Comparison of ENCODE assay signal across 8 cellular contexts in the genomic region with DNA sequence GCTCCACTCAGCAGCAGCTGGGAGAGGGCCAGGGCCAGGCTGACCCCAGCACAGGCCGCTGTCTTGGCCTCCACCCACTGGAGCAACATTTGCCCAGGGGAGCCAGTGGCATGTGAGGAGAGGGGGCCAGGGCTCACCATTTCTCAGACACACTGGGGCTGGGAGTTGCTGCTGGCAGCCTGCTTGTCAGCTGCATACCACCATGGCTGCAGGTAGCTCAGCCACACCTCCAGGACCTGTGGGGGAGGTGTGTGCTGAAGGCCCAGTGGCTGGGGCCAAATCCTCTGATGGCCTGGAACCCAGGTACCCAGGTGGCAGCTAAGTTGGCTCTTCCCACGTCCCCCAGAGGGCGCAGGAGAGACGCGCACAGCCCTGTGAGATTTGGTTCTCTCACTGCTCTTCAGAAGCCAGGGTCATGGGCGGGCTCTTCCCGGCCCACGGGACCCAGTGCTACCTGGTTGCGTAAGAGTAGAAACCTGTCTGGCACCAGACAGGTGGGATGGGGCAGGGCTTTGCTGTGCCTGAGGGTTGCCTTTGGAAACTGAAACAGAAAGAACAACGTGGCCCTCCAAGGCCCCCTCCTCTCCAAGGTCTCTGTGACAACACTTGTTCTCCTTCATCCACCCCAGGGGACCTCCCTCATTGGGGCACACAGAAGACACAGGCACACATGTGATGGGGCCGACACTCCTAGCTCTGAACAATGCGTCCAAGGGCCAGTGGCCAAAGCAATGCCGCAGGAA.
DNase-seq lines count a peak whose midpoint lies in the region; ATAC-seq, FAIRE-seq and TF ChIP-seq lines count a peak whose summit lies in the region.

No MANE protein-coding gene starts in this region.

- H3K4me3 Mint-ChIP-seq in memory B cell = peak overlapping the region; percentile 14

- no peak overlapping the region for H3K27ac ChIP-seq in colonic mucosa

- H3K36me3 ChIP-seq in colonic mucosa = no peaks in the 10 kb centered on the region

- POLR2A ChIA-PET in AG04449 (lab: Yijun Ruan, JAX) = interaction anchor here (0.6 kb wide), 1 partner anchor 82 kb away, joined by 4 read pairs; no protein-coding TSS in a partner anchor

- FAIRE-seq in GM19239 (lab: Jason Lieb, UNC) = peak; percentile 83

- peaks cover 5% of the 10 kb centered on the region for H3K4me1 Mint-ChIP-seq in memory B cell

- H3K4me1 ChIP-seq in colonic mucosa = no peaks in the 10 kb centered on the region

- H3K27me3 Mint-ChIP-seq in memory B cell = peaks cover 12% of the 10 kb centered on the region

- DNase-seq in AG04449 (ENCODE audit: low read depth, low spot score) = no peak
- peak; percentile 75 for DNase-seq in GM19239 (ENCODE audit: insufficient read length, low spot score)
- peak; percentile 64 for DNase-seq in NCI-H2196 treated with DMSO at 0.1 percent for 48 hours (lab: John Stamatoyannopoulos, UW; ENCODE audit: unreplicated experiment)
- peak; percentile 56 for DNase-seq in activated CD4-positive, alpha-beta T cell treated with anti-CD3 and anti-CD28 coated beads for 1 hour
- DNase-seq in colonic mucosa = peak; percentile 64
- DNase-seq in memory B cell (ENCODE audit: low spot score in 2 of 2) = peak; percentile 53 to 58
- DNase-seq in stimulated activated CD8-positive, alpha-beta memory T cell treated with anti-CD3 and anti-CD28 coated beads, Interleukin-4, amount 100 ng/mL, for 4 hours (ENCODE audit: low read depth in 2 of 2, low spot score in 1 of 2) = peak; percentile 28 to 44

- no peak overlapping the region for H3K4me3 ChIP-seq in AG04449 (ENCODE audit: low read depth, low read length)
- no peak overlapping the region for H3K4me3 ChIP-seq in colonic mucosa

- intact Hi-C loops in colonic mucosa (cut with DNase I) = loop anchor here (10.0 kb wide), 1 partner anchor 89 kb away; no protein-coding TSS in a partner anchor

- TF ChIP-seq CTCF in AG04449 (IDR thresholded peaks at IDR 0.05; ENCODE audit: insufficient read depth, low read length, missing control alignments) = peak; percentile 85
- TF ChIP-seq CTCF in colonic mucosa (IDR thresholded peaks at IDR 0.05) = peak; percentile 59

- peak overlapping the region in 1 of 2 donors; percentile 24 for H3K9ac ChIP-seq in colonic mucosa (ENCODE audit: low read depth in 2 of 2, low read length in 2 of 2)

- no peaks in the 10 kb centered on the region for H3K9me3 Mint-ChIP-seq in memory B cell

- peak; percentile 84 for ATAC-seq in memory B cell (ENCODE audit: low read depth)
- ATAC-seq in HG03097 (IDR thresholded peaks at IDR 0.05; ENCODE audit: low FRiP score, unreplicated experiment) = no peak

- H3K27me3 ChIP-seq in colonic mucosa = no peaks in the 10 kb centered on the region

- H3K9me3 ChIP-seq in colonic mucosa = no peaks in the 10 kb centered on the region

- CTCF ChIA-PET in AG04449 (lab: Yijun Ruan, JAX) = interaction anchor here (0.5 to 1.7 kb wide), 17 partner anchors 10 to 187 kb away, joined by 3 to 6 read pairs (median 5); no protein-coding TSS in a partner anchor

- H3K27ac Mint-ChIP-seq in memory B cell = no peak overlapping the region

- no peaks in the 10 kb centered on the region for H3K36me3 Mint-ChIP-seq in memory B cell
